ENCODE assay signal across 17 cellular contexts in genomic region chr12:56040151-56040550, GRCh38. TPM values are rescaled to one million over a fixed set of nuclear protein-coding genes. Genes with fewer than 3 reads are reported as not detected.
A peak's percentile ranks its signal among the peaks of the same experiment; 100 is the strongest.
DNase-seq lines count a peak whose midpoint lies in the region; ATAC-seq and TF ChIP-seq lines count a peak whose summit lies in the region.
"Had no signal": no experiment of that assay in that cellular context is flagged by ENCODE, and none has a peak within 500 bp of the region (broad histone marks: within the 10 kb centered on the region; RNA-seq: fewer than 3 reads in every experiment).

No MANE protein-coding gene starts in this region.

- peak overlapping the region; percentile 79 for H3K27ac ChIP-seq in WERI-Rb-1

- no peak for TF ChIP-seq CTCF in WERI-Rb-1 (IDR thresholded peaks at IDR 0.05; ENCODE audit: low read depth, low read length)

- peak overlapping the region; percentile 97 for H3K27ac Mint-ChIP-seq in activated CD8-positive, alpha-beta memory T cell treated with anti-CD3 and anti-CD28 coated beads, Interleukin-2, amount 10 ng/mL, durations not matched to agents 7 days and 5 days
- H3K27ac Mint-ChIP-seq in dendritic cell treated with granulocyte-macrophage colony-stimulating factor and Interleukin-4, amounts not matched to agents 40 ng/mL and 50 ng/mL, for 4 days = peak overlapping the region; percentile 37

- no peak for DNase-seq in activated CD8-positive, alpha-beta memory T cell treated with anti-CD3 and anti-CD28 coated beads, Interleukin-2, amount 10 ng/mL, durations not matched to agents 7 days and 5 days
- DNase-seq in activated CD8-positive, alpha-beta memory T cell treated with anti-CD3 and anti-CD28 coated beads for 24 hours = no peak
- DNase-seq in ELR (ENCODE audit: low read depth) = peak; percentile 11
- DNase-seq in WERI-Rb-1 = no peak
- DNase-seq in retina = no peak
- DNase-seq in DMS153 treated with DMSO at 0.1 percent for 48 hours (lab: John Stamatoyannopoulos, UW; ENCODE audit: unreplicated experiment) = no peak
- DNase-seq: activated CD4-positive, CD25-positive, alpha-beta regulatory T cell treated with anti-CD3 and anti-CD28 coated beads, Interleukin-2, amount 50 U/mL, for 72 hours; dermis blood vessel endothelial cell; foreskin melanocyte; HCEC 1CT; NCI-H1930; NCI-H446 treated with DMSO at 0.1 percent for 48 hours; Right ventricle myocardium superior had no signal

- no peak for ATAC-seq in activated CD8-positive, alpha-beta memory T cell treated with anti-CD3 and anti-CD28 coated beads, Interleukin-2, amount 10 ng/mL, durations not matched to agents 7 days and 5 days
- ATAC-seq in GM19452 (IDR thresholded peaks at IDR 0.05; ENCODE audit: unreplicated experiment) = no peak

- no peaks in the 10 kb centered on the region for H3K9me3 Mint-ChIP-seq in activated CD8-positive, alpha-beta memory T cell treated with anti-CD3 and anti-CD28 coated beads, Interleukin-2, amount 10 ng/mL, durations not matched to agents 7 days and 5 days (ENCODE audit: low read depth)
- no peaks in the 10 kb centered on the region for H3K9me3 Mint-ChIP-seq in dendritic cell treated with granulocyte-macrophage colony-stimulating factor and Interleukin-4, amounts not matched to agents 40 ng/mL and 50 ng/mL, for 4 days
- H3K9me3 Mint-ChIP-seq: neural crest cell had no signal

- H3K9me3 ChIP-seq in WERI-Rb-1 (ENCODE audit: severe bottlenecking) = no peaks in the 10 kb centered on the region

- no peak overlapping the region for H3K4me3 Mint-ChIP-seq in activated CD8-positive, alpha-beta memory T cell treated with anti-CD3 and anti-CD28 coated beads, Interleukin-2, amount 10 ng/mL, durations not matched to agents 7 days and 5 days
- no peak overlapping the region for H3K4me3 Mint-ChIP-seq in dendritic cell treated with granulocyte-macrophage colony-stimulating factor and Interleukin-4, amounts not matched to agents 40 ng/mL and 50 ng/mL, for 4 days
- H3K4me3 Mint-ChIP-seq: CD14-positive monocyte had no signal

- peaks cover 56% of the 10 kb centered on the region for H3K4me1 Mint-ChIP-seq in activated CD8-positive, alpha-beta memory T cell treated with anti-CD3 and anti-CD28 coated beads, Interleukin-2, amount 10 ng/mL, durations not matched to agents 7 days and 5 days
- peaks cover 10% of the 10 kb centered on the region for H3K4me1 Mint-ChIP-seq in dendritic cell treated with granulocyte-macrophage colony-stimulating factor and Interleukin-4, amounts not matched to agents 40 ng/mL and 50 ng/mL, for 4 days (ENCODE audit: low read depth)

- intact Hi-C loops in dendritic cell treated with granulocyte-macrophage colony-stimulating factor and Interleukin-4, amounts not matched to agents 40 ng/mL and 50 ng/mL, for 4 days (cut with micrococcal nuclease) = loop anchor here (2.0 to 5.0 kb wide), 4 partner anchors 43 to 303 kb away; partner anchors contain the start of genes PA2G4, RPL41, SUOX and ZC3H10

- no peaks in the 10 kb centered on the region for H3K27me3 ChIP-seq in WERI-Rb-1 (ENCODE audit: insufficient read depth, low read depth, severe bottlenecking)

- peak overlapping the region; percentile 47; the same call in 1 of the 2 replicates for H3K4me3 ChIP-seq in WERI-Rb-1 (ENCODE audit: low read depth, low read length)

- H3K27me3 Mint-ChIP-seq in activated CD8-positive, alpha-beta memory T cell treated with anti-CD3 and anti-CD28 coated beads, Interleukin-2, amount 10 ng/mL, durations not matched to agents 7 days and 5 days = no peaks in the 10 kb centered on the region
- no peaks in the 10 kb centered on the region for H3K27me3 Mint-ChIP-seq in dendritic cell treated with granulocyte-macrophage colony-stimulating factor and Interleukin-4, amounts not matched to agents 40 ng/mL and 50 ng/mL, for 4 days

- peaks cover 39% of the 10 kb centered on the region for H3K36me3 ChIP-seq in WERI-Rb-1

- CTCF ChIA-PET in activated CD8-positive, alpha-beta memory T cell treated with anti-CD3 and anti-CD28 coated beads, Interleukin-2, amount 10 ng/mL, durations not matched to agents 7 days and 5 days (lab: Charles Lee) = interaction anchor here (1.0 to 5.5 kb wide), 10 partner anchors 8 to 302 kb away, joined by 3 to 58 read pairs (median 7); partner anchors contain the start of genes PA2G4, PYM1, RAB5B and SUOX

- H3K36me3 Mint-ChIP-seq in activated CD8-positive, alpha-beta memory T cell treated with anti-CD3 and anti-CD28 coated beads, Interleukin-2, amount 10 ng/mL, durations not matched to agents 7 days and 5 days = peaks cover 41% of the 10 kb centered on the region
- peaks cover 63% of the 10 kb centered on the region for H3K36me3 Mint-ChIP-seq in dendritic cell treated with granulocyte-macrophage colony-stimulating factor and Interleukin-4, amounts not matched to agents 40 ng/mL and 50 ng/mL, for 4 days (ENCODE audit: low read depth)

RNA-seq across cellular contexts. Expression of gene RPS26, which starts 1.6 kb away (rescaled TPM):
- 10 to 100 TPM; 27.9 to 42.2 TPM for total RNA-seq in activated CD8-positive, alpha-beta memory T cell treated with anti-CD3 and anti-CD28 coated beads, Interleukin-2, amount 10 ng/mL, durations not matched to agents 7 days and 5 days

RNA-seq across cellular contexts. Expression of gene IKZF4, which starts 19.3 kb away (rescaled TPM):
- 10 to 100 TPM; 15.8 to 44.9 TPM for total RNA-seq in activated CD8-positive, alpha-beta memory T cell treated with anti-CD3 and anti-CD28 coated beads, Interleukin-2, amount 10 ng/mL, durations not matched to agents 7 days and 5 days

RNA-seq across cellular contexts. Expression of gene ERBB3, which starts 39.8 kb away (rescaled TPM):
- total RNA-seq in activated CD8-positive, alpha-beta memory T cell treated with anti-CD3 and anti-CD28 coated beads, Interleukin-2, amount 10 ng/mL, durations not matched to agents 7 days and 5 days = 1 to 10 TPM in 1 of 2 experiments, under 1 TPM in 1; 0.94 to 1.8 TPM

RNA-seq across cellular contexts. Expression of gene SUOX, which starts 43.1 kb away (rescaled TPM):
- total RNA-seq in activated CD8-positive, alpha-beta memory T cell treated with anti-CD3 and anti-CD28 coated beads, Interleukin-2, amount 10 ng/mL, durations not matched to agents 7 days and 5 days = 10 to 100 TPM in 1 of 2 experiments, 1 to 10 TPM in 1; 2.5 to 14.6 TPM
